ENCODE assay signal across 1 cellular context in genomic region chr5:19745247-19745646, GRCh38.
TF ChIP-seq lines count a peak whose summit lies in the region.

No MANE protein-coding gene starts in this region.

TF ChIP-seq in H1, 55 proteins besides CTCF, POLR2A, EP300 and RAD21:
- TF ChIP-seq CTBP2 (IDR thresholded peaks at IDR 0.05; ENCODE audit: borderline replicate concordance, insufficient read depth, insufficient read length, low read length) (no peak), SP1 (IDR thresholded peaks at IDR 0.05; ENCODE audit: low read depth, low read length) (0 out of 2 replicates have a peak, but pooled peaks have one; percentile 28)
